ENCODE assay signal across 16 cellular contexts in genomic region chr17:17560975-17561374, GRCh38. TPM values are rescaled to one million over a fixed set of nuclear protein-coding genes. Genes with fewer than 3 reads are reported as not detected.
DNase-seq lines count a peak whose midpoint lies in the region; ATAC-seq and TF ChIP-seq lines count a peak whose summit lies in the region.
"Had no signal": no experiment of that assay in that cellular context is flagged by ENCODE, and none has a peak within 500 bp of the region (broad histone marks: within the 10 kb centered on the region; RNA-seq: fewer than 3 reads in every experiment).

No MANE protein-coding gene starts in this region.

- H3K27me3 ChIP-seq in BLaER1 (no peaks in the 10 kb centered on the region), ascending aorta (no peaks in the 10 kb centered on the region), right lobe of liver (no peaks in the 10 kb centered on the region), skeletal muscle satellite cell (ENCODE audit: control insufficient read depth, insufficient read depth, low read length) (no peaks in the 10 kb centered on the region)

- H3K36me3 ChIP-seq in BLaER1 (no peaks in the 10 kb centered on the region), ascending aorta (no peaks in the 10 kb centered on the region), right lobe of liver (no peaks in the 10 kb centered on the region), skeletal muscle satellite cell (ENCODE audit: insufficient read depth, low read length) (no peaks in the 10 kb centered on the region)

- no peak for DNase-seq in ascending aorta (ENCODE audit: low spot score in 2 of 2)
- no peak for DNase-seq in right lobe of liver
- no peak for DNase-seq in SW480 (ENCODE audit: low spot score)
- no peak for DNase-seq in COLO668 (lab: John Stamatoyannopoulos, UW; ENCODE audit: unreplicated experiment)
- no peak for DNase-seq in NCI-H446 treated with DMSO at 0.1 percent for 48 hours (lab: John Stamatoyannopoulos, UW)
- no peak for DNase-seq in effector CD4-positive, alpha-beta T cell
- DNase-seq: activated CD4-positive, alpha-beta T cell treated with anti-CD3 and anti-CD28 coated beads for 36 hours; activated naive CD8-positive, alpha-beta T cell treated with anti-CD3 and anti-CD28 coated beads for 36 hours; CD4-positive, CD25-positive, alpha-beta regulatory T cell; erythroblast; KBM-7; MV-4-11; NCI-H1930 had no signal

- WGBS in right lobe of liver (ENCODE audit: insufficient coverage, low coverage, low lambda C conversion rate, missing lambda C conversion rate) = 62% methylated on average over 8 of the region's 10 CpGs

- H3K4me1 ChIP-seq in BLaER1 = peaks cover 100% of the 10 kb centered on the region
- peaks cover 0 to 7% of the 10 kb centered on the region in 2 donors for H3K4me1 ChIP-seq in ascending aorta
- H3K4me1 ChIP-seq in right lobe of liver = peaks cover 0 to 70% (median 33%) of the 10 kb centered on the region in 4 donors
- H3K4me1 ChIP-seq in skeletal muscle satellite cell (ENCODE audit: control insufficient read depth, insufficient read depth, low read length) = peaks cover 16% of the 10 kb centered on the region

- TF ChIP-seq CTCF in ascending aorta (IDR thresholded peaks at IDR 0.05) (no peak), right lobe of liver (IDR thresholded peaks at IDR 0.05) (no peak)

- H3K27ac ChIP-seq in BLaER1 (peak overlapping the region; percentile 89), ascending aorta (peak overlapping the region; percentile 39 to 52), right lobe of liver (peak overlapping the region; percentile 84 to 94 (median 87))

- H3K9me3 ChIP-seq in BLaER1 = no peaks in the 10 kb centered on the region
- no peaks in the 10 kb centered on the region for H3K9me3 ChIP-seq in ascending aorta
- H3K9me3 ChIP-seq in right lobe of liver = no peaks in the 10 kb centered on the region
- no peaks in the 10 kb centered on the region for H3K9me3 ChIP-seq in skeletal muscle satellite cell (replicated peaks; ENCODE audit: low read length)

- H4K20me1 ChIP-seq in BLaER1 = no peaks in the 10 kb centered on the region

- no peak overlapping the region for H3K4me3 ChIP-seq in BLaER1
- no peak overlapping the region for H3K4me3 ChIP-seq in ascending aorta
- H3K4me3 ChIP-seq in right lobe of liver = peak overlapping the region in 1 of 3 donors; percentile 14
- no peak overlapping the region for H3K4me3 ChIP-seq in skeletal muscle satellite cell (ENCODE audit: low read length)

- intact Hi-C loops in ascending aorta (cut with DNase I) = no loop called here
- intact Hi-C loops in right lobe of liver (cut with DNase I) = loop anchor here in 1 of 2 donors (5.0 kb wide), 1 partner anchor 34 kb away; no protein-coding TSS in a partner anchor

- peak; percentile 47 for TF ChIP-seq POLR2A in right lobe of liver (IDR thresholded peaks at IDR 0.05)

- ATAC-seq in right lobe of liver = peak; percentile 23 to 46 (median 40)
- ATAC-seq: activated CD4-positive, alpha-beta T cell treated with anti-CD3 and anti-CD28 coated beads for 36 hours; activated T-helper 17 cell treated with anti-CD3 and anti-CD28 coated beads, Interleukin-2, amount 50 U/mL, for 72 hours had no signal

- H3K9ac ChIP-seq in BLaER1 (peak overlapping the region; percentile 73), skeletal muscle satellite cell (ENCODE audit: low read depth, low read length) (peak overlapping the region; percentile 60)

- H3K4me2 ChIP-seq in BLaER1 (peak overlapping the region; percentile 89), skeletal muscle satellite cell (ENCODE audit: low read length) (peak overlapping the region; percentile 69)

RNA-seq across cellular contexts. Expression of gene PEMT, which starts 30.5 kb away (rescaled TPM):
- total RNA-seq in ascending aorta (690 TPM), right lobe of liver (100 to 1,000 TPM in 5 of 6 experiments, 10 to 100 TPM in 1; 92.4 to 184 (median 170) TPM)
- 38.8 and 54.2 TPM in 2 replicates for total RNA-seq in skeletal muscle satellite cell (2012; rRNA removed)
